32 cellular contexts compared by ENCODE assay signal in genomic region chr13:36528105-36528504, GRCh38.
"Had no signal": no experiment of that assay in that cellular context is flagged by ENCODE, and none has a peak within 500 bp of the region (broad histone marks: within the 10 kb centered on the region; RNA-seq: fewer than 3 reads in every experiment).

No MANE protein-coding gene starts in this region.

- DNase-seq: activated CD4-positive, alpha-beta T cell treated with anti-CD3 and anti-CD28 coated beads for 1 hour; activated CD4-positive, alpha-beta T cell treated with anti-CD3 and anti-CD28 coated beads for 48 hours; activated CD4-positive, alpha-beta T cell treated with anti-CD3 and anti-CD28 coated beads, Interleukin-2, amount 50 U/mL, for 48 hours; activated CD4-positive, CD25-positive, alpha-beta regulatory T cell; activated CD8-positive, alpha-beta T cell treated with anti-CD3 and anti-CD28 coated beads, Interleukin-2, amount 10 ng/mL, durations not matched to agents 7 days and 5 days; activated gamma-delta T cell; activated naive CD4-positive, alpha-beta T cell treated with Interleukin-2 at 50 U/mL for 16 hours; activated T-cell treated with anti-CD3 and anti-CD28 coated beads, Interleukin-2, amount 50 U/mL, for 24 hours; adrenal gland; body of pancreas; caudate nucleus; cerebellar nuclear complex; NCI-H1092 treated with DMSO at 0.1 percent for 48 hours; NCI-H1694; NCI-H1930; NCI-H2081 treated with DMSO at 0.1 percent for 48 hours; NCI-H226; NCI-H446 treated with DMSO at 0.1 percent for 48 hours; NCI-H524; NCI-H69; NK-92 treated with Interleukin-12 subunit alpha and Interleukin-12 subunit beta, amount 100 ng/mL, for 24 hours; PC-3; Peyer's patch; RPMI8226; SW 1271; T-helper 1 cell; T-helper 2 cell; T-helper 9 cell; WERI-Rb-1 had no signal

- H3K36me3 Mint-ChIP-seq: activated naive CD4-positive, alpha-beta T cell treated with anti-CD3 and anti-CD28 coated beads, Interleukin-2, amount 50 U/mL, for 24 hours had no signal

- H3K27ac Mint-ChIP-seq: activated CD8-positive, alpha-beta T cell treated with anti-CD3 and anti-CD28 coated beads, Interleukin-2, amount 10 ng/mL, durations not matched to agents 7 days and 5 days; activated naive CD4-positive, alpha-beta T cell treated with anti-CD3 and anti-CD28 coated beads, Interleukin-2, amount 50 U/mL, for 24 hours; activated T-cell treated with anti-CD3 and anti-CD28 coated beads, Interleukin-2, amount 50 U/mL, for 24 hours; activated T-helper 2 cell treated with anti-CD3 and anti-CD28 coated beads, Interferon-gamma antibody, Interleukin-2, Interleukin-4, amounts not matched to agents 10 μg/mL and 5 μg/mL and 100 μg/mL, durations not matched to agents 14 hours and 24 hours and 36 hours had no signal

- H3K9me3 Mint-ChIP-seq: activated naive CD4-positive, alpha-beta T cell treated with anti-CD3 and anti-CD28 coated beads, Interleukin-2, amount 50 U/mL, for 24 hours; activated T-cell treated with anti-CD3 and anti-CD28 coated beads, Interleukin-2, amount 50 U/mL, for 24 hours; activated T-helper 2 cell treated with anti-CD3 and anti-CD28 coated beads, Interferon-gamma antibody, Interleukin-2, Interleukin-4, amounts not matched to agents 10 μg/mL and 5 μg/mL and 100 μg/mL, durations not matched to agents 14 hours and 24 hours and 36 hours had no signal

- H3K4me3 ChIP-seq: adrenal gland, body of pancreas, breast epithelium, Peyer's patch had no signal

- H3K27me3 Mint-ChIP-seq: activated T-cell treated with anti-CD3 and anti-CD28 coated beads, Interleukin-2, amount 50 U/mL, for 24 hours had no signal

- H3K4me1 Mint-ChIP-seq: activated naive CD4-positive, alpha-beta T cell treated with anti-CD3 and anti-CD28 coated beads, Interleukin-2, amount 50 U/mL, for 24 hours had no signal

- H3K4me1 ChIP-seq: adrenal gland, body of pancreas, Peyer's patch had no signal

- ATAC-seq: activated CD8-positive, alpha-beta T cell treated with anti-CD3 and anti-CD28 coated beads, Interleukin-2, amount 10 ng/mL, durations not matched to agents 7 days and 5 days; body of pancreas; PC-3 had no signal

- H3K36me3 ChIP-seq: adrenal gland, breast epithelium, Peyer's patch, WERI-Rb-1 had no signal

- H3K4me3 Mint-ChIP-seq: activated CD8-positive, alpha-beta T cell treated with anti-CD3 and anti-CD28 coated beads, Interleukin-2, amount 10 ng/mL, durations not matched to agents 7 days and 5 days; activated naive CD4-positive, alpha-beta T cell treated with anti-CD3 and anti-CD28 coated beads, Interleukin-2, amount 50 U/mL, for 24 hours; activated T-cell treated with anti-CD3 and anti-CD28 coated beads, Interleukin-2, amount 50 U/mL, for 24 hours had no signal

- H3K9me3 ChIP-seq: adrenal gland, body of pancreas, Peyer's patch had no signal

- H3K27me3 ChIP-seq: adrenal gland, body of pancreas, breast epithelium, Peyer's patch had no signal

- H3K27ac ChIP-seq: adrenal gland, body of pancreas, Peyer's patch, WERI-Rb-1 had no signal
